Comparison of ENCODE assay signal across 17 cellular contexts in genomic region chr14:58899317-58899713, GRCh38.
DNase-seq lines count a peak whose midpoint lies in the region; ATAC-seq and TF ChIP-seq lines count a peak whose summit lies in the region.
"Had no signal": no experiment of that assay in that cellular context is flagged by ENCODE, and none has a peak within 500 bp of the region (broad histone marks: within the 10 kb centered on the region; RNA-seq: fewer than 3 reads in every experiment).

No MANE protein-coding gene starts in this region.

- H2BK120ac ChIP-seq in mesenchymal stem cell (ENCODE audit: low read depth, low read length) = no peak overlapping the region

- no peak overlapping the region for H2BK12ac ChIP-seq in mesenchymal stem cell (ENCODE audit: low read length in 2 of 2)

- peaks cover 2% of the 10 kb centered on the region for H3K27me3 Mint-ChIP-seq in GM23338 (ENCODE audit: insufficient read depth, low read depth, poor library complexity)

- H4K20me1 ChIP-seq in GM23338 (replicated peaks; ENCODE audit: insufficient read depth) = no peaks in the 10 kb centered on the region

- no peaks in the 10 kb centered on the region for H3K4me1 Mint-ChIP-seq in GM23338
- H3K4me1 Mint-ChIP-seq: activated CD4-positive, alpha-beta T cell treated with anti-CD3 and anti-CD28 coated beads, Interleukin-2, amount 10 ng/mL, durations not matched to agents 7 days and 5 days; endodermal cell; mesothelial cell of epicardium had no signal

- no peak overlapping the region for H4K8ac ChIP-seq in mesenchymal stem cell (ENCODE audit: low read length)

- ATAC-seq in HG02623 (IDR thresholded peaks at IDR 0.05; ENCODE audit: unreplicated experiment) (no peak), HG03039 (IDR thresholded peaks at IDR 0.05; ENCODE audit: unreplicated experiment) (no peak), GM23338 (no peak)
- ATAC-seq: body of pancreas, HepG2 had no signal

- peaks cover 7% of the 10 kb centered on the region; the same call in 1 of the 2 replicates for H3K9me2 ChIP-seq in GM23338 (ENCODE audit: insufficient read depth)

- H3K27me3 ChIP-seq in mesenchymal stem cell (ENCODE audit: control insufficient read depth in 1 of 2, insufficient read depth in 1 of 2, low read length in 2 of 2) (peaks cover 0 to 31% of the 10 kb centered on the region in 2 experiments), GM23338 (ENCODE audit: insufficient read depth) (no peaks in the 10 kb centered on the region)
- H3K27me3 ChIP-seq: body of pancreas had no signal

- TF ChIP-seq CTCF in epithelial cell of esophagus (IDR thresholded peaks at IDR 0.05; ENCODE audit: insufficient read depth, low read depth, low read length, missing control alignments) (no peak), GM23338 (conservative IDR thresholded peaks at IDR 0.05; ENCODE audit: low read depth in 2 of 2) (no peak)

- 34% methylated on average over 3 of the region's 3 CpGs for WGBS in mesenchymal stem cell

- no peak overlapping the region for H3K4me3 Mint-ChIP-seq in GM23338
- H3K4me3 Mint-ChIP-seq: activated CD4-positive, alpha-beta T cell treated with anti-CD3 and anti-CD28 coated beads, Interleukin-2, amount 10 ng/mL, durations not matched to agents 7 days and 5 days; endodermal cell; mesothelial cell of epicardium had no signal

- H2BK5ac ChIP-seq in mesenchymal stem cell (ENCODE audit: low read depth, low read length, poor library complexity, severe bottlenecking) = no peak overlapping the region

- no peak overlapping the region for H2BK15ac ChIP-seq in mesenchymal stem cell (ENCODE audit: low read depth, poor library complexity, severe bottlenecking)

- H3K23ac ChIP-seq in mesenchymal stem cell (ENCODE audit: low read length in 2 of 2) = no peak overlapping the region

- no peaks in the 10 kb centered on the region for H3K79me1 ChIP-seq in mesenchymal stem cell (replicated peaks; ENCODE audit: low read length, poor library complexity, severe bottlenecking)

- no peak overlapping the region for H3K18ac ChIP-seq in mesenchymal stem cell (ENCODE audit: low read depth in 1 of 2, low read length in 2 of 2)

- H3K79me2 ChIP-seq in GM23338 (replicated peaks; ENCODE audit: insufficient read depth) = no peaks in the 10 kb centered on the region

- H3F3A ChIP-seq in GM23338 (replicated peaks; ENCODE audit: low read depth) = no peaks in the 10 kb centered on the region

- H3K9me3 Mint-ChIP-seq in GM23338 = peaks cover 12% of the 10 kb centered on the region; the same call in 2 of the 3 replicates
- H3K9me3 Mint-ChIP-seq: activated CD4-positive, alpha-beta T cell treated with anti-CD3 and anti-CD28 coated beads, Interleukin-2, amount 10 ng/mL, durations not matched to agents 7 days and 5 days had no signal

- no peaks in the 10 kb centered on the region for H3K4me1 ChIP-seq in mesenchymal stem cell (ENCODE audit: control insufficient read depth, insufficient read depth, low read depth, low read length)
- H3K4me1 ChIP-seq in GM23338 (ENCODE audit: insufficient read depth) = peaks cover 3% of the 10 kb centered on the region; the same call in 1 of the 2 replicates
- H3K4me1 ChIP-seq: body of pancreas had no signal

- H3K9ac ChIP-seq in mesenchymal stem cell (ENCODE audit: low read length) = peak overlapping the region; percentile 10

- no peaks in the 10 kb centered on the region for H3K36me3 ChIP-seq in mesenchymal stem cell (ENCODE audit: control insufficient read depth in 1 of 2, insufficient read depth in 2 of 2, low read depth in 1 of 2, low read length in 2 of 2)
- no peaks in the 10 kb centered on the region for H3K36me3 ChIP-seq in GM23338 (ENCODE audit: insufficient read depth)

- H3K4me2 ChIP-seq in mesenchymal stem cell (ENCODE audit: low read length, poor library complexity, severe bottlenecking) = no peak overlapping the region
- H3K4me2 ChIP-seq in GM23338 = no peak overlapping the region

- H2AFZ ChIP-seq in mesenchymal stem cell (ENCODE audit: low read depth, low read length) (no peak overlapping the region), GM23338 (no peak overlapping the region)

- no peaks in the 10 kb centered on the region; the same call in 2 of the 3 replicates for H3K36me3 Mint-ChIP-seq in GM23338 (ENCODE audit: low read depth)
- H3K36me3 Mint-ChIP-seq: mesothelial cell of epicardium had no signal

- H3K14ac ChIP-seq in mesenchymal stem cell (ENCODE audit: low read length in 2 of 2) = no peak overlapping the region

- H3K27ac ChIP-seq in mesenchymal stem cell (ENCODE audit: low read length, poor library complexity, severe bottlenecking) (peak overlapping the region; percentile 91), GM23338 (ENCODE audit: low read depth) (no peak overlapping the region)
- H3K27ac ChIP-seq: body of pancreas had no signal

- H3K9me3 ChIP-seq in mesenchymal stem cell (ENCODE audit: control insufficient read depth, low read length) = no peaks in the 10 kb centered on the region
- H3K9me3 ChIP-seq: body of pancreas had no signal

- H3K4me3 ChIP-seq in epithelial cell of esophagus (ENCODE audit: low read length) = no peak overlapping the region
- no peak overlapping the region for H3K4me3 ChIP-seq in mesenchymal stem cell (ENCODE audit: insufficient read depth in 1 of 2, low read depth in 1 of 2, low read length in 2 of 2)
- no peak overlapping the region for H3K4me3 ChIP-seq in GM23338
- H3K4me3 ChIP-seq: body of pancreas had no signal

- no peak overlapping the region for H3K27ac Mint-ChIP-seq in GM23338
- H3K27ac Mint-ChIP-seq: activated CD4-positive, alpha-beta T cell treated with anti-CD3 and anti-CD28 coated beads, Interleukin-2, amount 10 ng/mL, durations not matched to agents 7 days and 5 days; endodermal cell; mesothelial cell of epicardium had no signal

- H3K4ac ChIP-seq in mesenchymal stem cell (ENCODE audit: low read depth in 1 of 2, low read length in 2 of 2) = no peak overlapping the region

- no peak overlapping the region for H4K91ac ChIP-seq in mesenchymal stem cell (ENCODE audit: low read length)

- no peak overlapping the region for H2AK5ac ChIP-seq in mesenchymal stem cell (ENCODE audit: low read length, severe bottlenecking)

- DNase-seq in AG08396 (ENCODE audit: low spot score) (peak; percentile 36), LHCN-M2 (ENCODE audit: low read depth) (peak; percentile 82), epithelial cell of esophagus (ENCODE audit: low read depth) (peak; percentile 59), mesenchymal stem cell (peak; percentile 89), superior temporal gyrus (ENCODE audit: extremely low spot score) (no peak), GM23338 (ENCODE audit: low spot score) (no peak)
- DNase-seq: activated CD4-positive, alpha-beta T cell treated with anti-CD3 and anti-CD28 coated beads, Interleukin-2, amount 10 ng/mL, durations not matched to agents 7 days and 5 days; body of pancreas; C1 segment of cervical spinal cord; endodermal cell; NCI-H1092 treated with DMSO at 0.1 percent for 48 hours; posterior cingulate gyrus; stimulated activated CD4-positive, alpha-beta T cell treated with anti-CD3 and anti-CD28 coated beads, Interleukin-2, amount 100 ng/mL, for 48 hours had no signal

TF ChIP-seq in GM23338, 12 proteins besides CTCF, POLR2A, EP300 and RAD21 (continues in another document):
- TF ChIP-seq JUNB (IDR thresholded peaks at IDR 0.05; ENCODE audit: unreplicated experiment) (no peak), STAT1 (IDR thresholded peaks at IDR 0.05; ENCODE audit: unreplicated experiment) (no peak), REST (IDR thresholded peaks at IDR 0.05; ENCODE audit: unreplicated experiment) (no peak), ZNF114 (CRISPR knock-in tag; IDR thresholded peaks at IDR 0.05) (no peak), ZNF331 (CRISPR knock-in tag; IDR thresholded peaks at IDR 0.05; ENCODE audit: low read depth) (no peak), CREB1 (CRISPR knock-in tag; IDR thresholded peaks at IDR 0.05; ENCODE audit: low read depth) (no peak), NANOG (IDR thresholded peaks at IDR 0.05; ENCODE audit: borderline replicate concordance) (no peak), ETS1 (IDR thresholded peaks at IDR 0.05) (no peak), EZH2 (IDR thresholded peaks at IDR 0.05; ENCODE audit: low read depth, unreplicated experiment) (no peak), EZH2phosphoT487 (IDR thresholded peaks at IDR 0.05; ENCODE audit: unreplicated experiment) (no peak)

Comparison
In these comparisons a context has a peak if more than half of its experiments do, and no peak if none do; other contexts are left out.
1. DNase-seq: peak in AG08396 (single experiment), LHCN-M2 (single experiment), epithelial cell of esophagus (single experiment) and mesenchymal stem cell (single experiment); none in superior temporal gyrus (single experiment) and GM23338 (single experiment).